In genomic region chr18:3245853-3246635, GRCh38 we compare ENCODE assay signal across 1 cellular context.
TF ChIP-seq lines count a peak whose summit lies in the region.

No MANE protein-coding gene starts in this region.

TF ChIP-seq in HepG2, 621 proteins besides CTCF, POLR2A, EP300 and RAD21 (continued from another document and continues in another):
- peak; percentile 28; the same call in 1 of the 2 replicates for TF ChIP-seq HNF1A (IDR thresholded peaks at IDR 0.05; ENCODE audit: low read depth)
- 0 out of 2 replicates have a peak, but pooled peaks have one; percentile 41 for TF ChIP-seq HNF1A (CRISPR knock-in tag; IDR thresholded peaks at IDR 0.05; ENCODE audit: borderline replicate concordance)
- TF ChIP-seq ZNF570 (CRISPR knock-in tag; IDR thresholded peaks at IDR 0.05; ENCODE audit: borderline replicate concordance) = no peak
- no peak for TF ChIP-seq ZBTB20 (CRISPR knock-in tag; IDR thresholded peaks at IDR 0.05; ENCODE audit: borderline replicate concordance, low read depth)
- no peak for TF ChIP-seq CBX2 (IDR thresholded peaks at IDR 0.05; ENCODE audit: low read depth, low read length)
- TF ChIP-seq CBX2 (CRISPR knock-in tag; IDR thresholded peaks at IDR 0.05; ENCODE audit: low read depth) = no peak
- TF ChIP-seq ZNF792 (CRISPR knock-in tag; IDR thresholded peaks at IDR 0.05) = peak; percentile 80
- TF ChIP-seq NCOR1 (IDR thresholded peaks at IDR 0.05; ENCODE audit: borderline replicate concordance, low read length) = no peak
- no peak for TF ChIP-seq ZNF318 (CRISPR knock-in tag; IDR thresholded peaks at IDR 0.05)
- no peak for TF ChIP-seq ATAD3A (CRISPR knock-in tag; IDR thresholded peaks at IDR 0.05)
- TF ChIP-seq ZNF567 (CRISPR knock-in tag; IDR thresholded peaks at IDR 0.05; ENCODE audit: borderline replicate concordance) = no peak
- peak; percentile 57 for TF ChIP-seq ASH2L (IDR thresholded peaks at IDR 0.05; ENCODE audit: insufficient read length, low read depth, low read length)
- no peak for TF ChIP-seq SRSF9 (IDR thresholded peaks at IDR 0.05; ENCODE audit: borderline replicate concordance, insufficient read depth, low read depth, low read length, poor library complexity, severe bottlenecking)
- no peak for TF ChIP-seq ZNF75D (CRISPR knock-in tag; IDR thresholded peaks at IDR 0.05; ENCODE audit: borderline replicate concordance)
- no peak for TF ChIP-seq ZNF335 (CRISPR knock-in tag; IDR thresholded peaks at IDR 0.05)
- peak; percentile 37 for TF ChIP-seq RARA (CRISPR knock-in tag; IDR thresholded peaks at IDR 0.05)
- no peak for TF ChIP-seq TFAP4 (IDR thresholded peaks at IDR 0.05; ENCODE audit: borderline replicate concordance, low read depth)
- peak; percentile 41; the same call in 1 of the 2 replicates for TF ChIP-seq KAT8 (CRISPR knock-in tag; IDR thresholded peaks at IDR 0.05)
- TF ChIP-seq HMGXB3 (CRISPR knock-in tag; IDR thresholded peaks at IDR 0.05; ENCODE audit: borderline replicate concordance) = peak; percentile 82
- 0 out of 2 replicates have a peak, but pooled peaks have one; percentile 37 for TF ChIP-seq ZNF547 (CRISPR knock-in tag; IDR thresholded peaks at IDR 0.05)
- TF ChIP-seq ZNF407 (CRISPR knock-in tag; IDR thresholded peaks at IDR 0.05; ENCODE audit: not compliant biosample characterization) = peak; percentile 40
- TF ChIP-seq ETV6 (CRISPR knock-in tag; conservative IDR thresholded peaks at IDR 0.05) = no peak
- peak; percentile 61; the same call in 1 of the 2 replicates for TF ChIP-seq IKZF5 (CRISPR knock-in tag; IDR thresholded peaks at IDR 0.05)
- TF ChIP-seq HES4 (CRISPR knock-in tag; IDR thresholded peaks at IDR 0.05; ENCODE audit: borderline replicate concordance) = no peak
- no peak for TF ChIP-seq RARG (CRISPR knock-in tag; IDR thresholded peaks at IDR 0.05; ENCODE audit: low read depth)
